In genomic region chr12:16492240-16492639, GRCh38 we compare ENCODE assay signal across 17 cellular contexts.
"Had no signal": no experiment of that assay in that cellular context is flagged by ENCODE, and none has a peak within 500 bp of the region (broad histone marks: within the 10 kb centered on the region; RNA-seq: fewer than 3 reads in every experiment).

No MANE protein-coding gene starts in this region.

- ATAC-seq: activated CD8-positive, alpha-beta T cell treated with anti-CD3 and anti-CD28 coated beads for 36 hours; activated T-helper 17 cell treated with anti-CD3 and anti-CD28 coated beads, Interleukin-2, amount 50 U/mL, for 72 hours; natural killer cell treated with Interleukin-12 subunit alpha and Interleukin-12 subunit beta and Interleukin-15 and Interleukin-18, amount 100 ng/mL, for 72 hours; stimulated activated effector memory CD8-positive, alpha-beta T cell treated with anti-CD3 and anti-CD28 coated beads, Interleukin-12 subunit alpha, Interleukin-12 subunit beta, amount 100 ng/mL, for 72 hours had no signal

- DNase-seq: activated CD4-positive, alpha-beta T cell treated with anti-CD3 and anti-CD28 coated beads for 48 hours; activated CD4-positive, CD25-positive, alpha-beta regulatory T cell; activated CD8-positive, alpha-beta T cell treated with anti-CD3 and anti-CD28 coated beads for 36 hours; activated naive CD4-positive, alpha-beta T cell; activated naive CD8-positive, alpha-beta T cell treated with anti-CD3 and anti-CD28 coated beads for 36 hours; activated T-cell treated with anti-CD3 and anti-CD28 coated beads, Interleukin-2, amount 50 U/mL, for 1 hour; amniotic stem cell; effector CD8-positive, alpha-beta T cell; esophagus squamous epithelium; kidney; sigmoid colon; stimulated activated CD4-positive, alpha-beta T cell treated with anti-CD3 and anti-CD28 coated beads, Interleukin-4, amount 100 ng/mL, for 24 hours; stomach; trophoblast cell had no signal
